Comparison of ENCODE assay signal across 12 cellular contexts in genomic region chr15:67103432-67103831, GRCh38. TPM values are rescaled to one million over a fixed set of nuclear protein-coding genes. Genes with fewer than 3 reads are reported as not detected.
DNase-seq lines count a peak whose midpoint lies in the region; ATAC-seq and TF ChIP-seq lines count a peak whose summit lies in the region.
"Had no signal": no experiment of that assay in that cellular context is flagged by ENCODE, and none has a peak within 500 bp of the region (broad histone marks: within the 10 kb centered on the region; RNA-seq: fewer than 3 reads in every experiment).

No MANE protein-coding gene starts in this region.

- H3K9ac ChIP-seq in DND-41 (ENCODE audit: low read depth, low read length): no peak overlapping the region

- DNase-seq in AG04450 (ENCODE audit: low read depth, low spot score) (no peak), DND-41 (no peak), dedifferentiated amniotic fluid mesenchymal stem cell (ENCODE audit: extremely low spot score) (no peak), hippocampal formation (lab: John Stamatoyannopoulos, UW) (no peak)
- no peak for DNase-seq in activated naive CD8-positive, alpha-beta T cell treated with anti-CD3 and anti-CD28 coated beads for 36 hours
- no peak for DNase-seq in naive thymus-derived CD8-positive, alpha-beta T cell
- DNase-seq in stimulated activated CD8-positive, alpha-beta memory T cell treated with anti-CD3 and anti-CD28 coated beads, Interleukin-4, amount 100 ng/mL, for 48 hours: no peak
- DNase-seq: COR-L47, NCI-H1417 had no signal

- ATAC-seq in DND-41 (ENCODE audit: insufficient read depth, low read depth) (0 out of 3 replicates have a peak, but pooled peaks have one; percentile 14), GM21381 (IDR thresholded peaks at IDR 0.05; ENCODE audit: unreplicated experiment) (no peak)
- no peak for ATAC-seq in naive thymus-derived CD8-positive, alpha-beta T cell
- ATAC-seq: GM23338 had no signal

- H3K4me1 ChIP-seq in DND-41 (ENCODE audit: insufficient read depth, low read length): peaks cover 12% of the 10 kb centered on the region

- peaks cover 57% of the 10 kb centered on the region for H3K4me1 Mint-ChIP-seq in activated naive CD8-positive, alpha-beta T cell treated with anti-CD3 and anti-CD28 coated beads for 36 hours
- H3K4me1 Mint-ChIP-seq in naive thymus-derived CD8-positive, alpha-beta T cell: peaks cover 22 to 33% (median 25%) of the 10 kb centered on the region in 4 donors

- H3K36me3 Mint-ChIP-seq in activated naive CD8-positive, alpha-beta T cell treated with anti-CD3 and anti-CD28 coated beads for 36 hours: peaks cover 20% of the 10 kb centered on the region
- no peaks in the 10 kb centered on the region for H3K36me3 Mint-ChIP-seq in naive thymus-derived CD8-positive, alpha-beta T cell

- no peaks in the 10 kb centered on the region for H3K27me3 ChIP-seq in AG04450 (ENCODE audit: control insufficient read depth, insufficient read depth, low read length)
- peaks cover 24% of the 10 kb centered on the region for H3K27me3 ChIP-seq in DND-41 (ENCODE audit: insufficient read depth, low read length, poor library complexity)
- H3K27me3 ChIP-seq: neutrophil had no signal

- CTCF ChIA-PET in AG04450 (lab: Charles Lee): no interaction called here

- H3K36me3 ChIP-seq in DND-41 (ENCODE audit: insufficient read depth, low read length): no peaks in the 10 kb centered on the region
- H3K36me3 ChIP-seq: neutrophil had no signal

- H3K27me3 Mint-ChIP-seq in activated naive CD8-positive, alpha-beta T cell treated with anti-CD3 and anti-CD28 coated beads for 36 hours: no peaks in the 10 kb centered on the region
- no peaks in the 10 kb centered on the region for H3K27me3 Mint-ChIP-seq in naive thymus-derived CD8-positive, alpha-beta T cell

- H3K4me3 ChIP-seq in AG04450 (ENCODE audit: low read depth, low read length) (no peak overlapping the region), DND-41 (ENCODE audit: low read depth in 1 of 2, low read length in 2 of 2) (no peak overlapping the region)
- H3K4me3 ChIP-seq: GM23338 had no signal

- POLR2A ChIA-PET in AG04450 (lab: Yijun Ruan, JAX): interaction anchor here (0.6 kb wide), 2 partner anchors 21 to 25 kb away, joined by 3 read pairs; no protein-coding TSS in a partner anchor
- POLR2A ChIA-PET in naive thymus-derived CD8-positive, alpha-beta T cell (lab: Charles Lee): interaction anchor here (0.8 to 2.7 kb wide), 9 partner anchors 17 to 38 kb away, joined by 3 to 13 read pairs (median 4); partner anchors contain the start of gene SMAD3

- H3K9me3 ChIP-seq in AG04450 (ENCODE audit: control insufficient read depth, insufficient read depth, low read length) (no peaks in the 10 kb centered on the region), DND-41 (ENCODE audit: insufficient read depth, low read length, severe bottlenecking) (no peaks in the 10 kb centered on the region)
- H3K9me3 ChIP-seq: neutrophil had no signal

- peak overlapping the region; percentile 28; the same call in 1 of the 2 replicates for H3K4me2 ChIP-seq in DND-41 (ENCODE audit: insufficient read depth, low read length)
- H3K4me2 ChIP-seq: GM23338 had no signal

- H3K79me2 ChIP-seq in DND-41 (ENCODE audit: insufficient read depth, low read length): no peaks in the 10 kb centered on the region

- TF ChIP-seq CTCF in AG04450 (IDR thresholded peaks at IDR 0.05; ENCODE audit: low read depth, low read length) (no peak), DND-41 (IDR thresholded peaks at IDR 0.05; ENCODE audit: borderline replicate concordance, extremely low read depth, low read length, poor library complexity, severe bottlenecking) (no peak)

- H3K4me3 Mint-ChIP-seq in activated naive CD8-positive, alpha-beta T cell treated with anti-CD3 and anti-CD28 coated beads for 36 hours: peak overlapping the region; percentile 49
- peak overlapping the region in 5 of 10 donors; percentile 72 to 81 (median 75) for H3K4me3 Mint-ChIP-seq in naive thymus-derived CD8-positive, alpha-beta T cell
- H3K4me3 Mint-ChIP-seq: GM23338 had no signal

- no peak overlapping the region for H2AFZ ChIP-seq in DND-41 (ENCODE audit: low read depth, low read length)
- H2AFZ ChIP-seq: GM23338 had no signal

- H4K20me1 ChIP-seq in DND-41 (ENCODE audit: insufficient read depth, low read length): no peaks in the 10 kb centered on the region

- no peak overlapping the region for H3K27ac Mint-ChIP-seq in activated naive CD8-positive, alpha-beta T cell treated with anti-CD3 and anti-CD28 coated beads for 36 hours
- H3K27ac Mint-ChIP-seq in naive thymus-derived CD8-positive, alpha-beta T cell: peak overlapping the region in 7 of 10 donors; percentile 11 to 79 (median 71)
- H3K27ac Mint-ChIP-seq: GM23338 had no signal

- H3K27ac ChIP-seq in AG04450 (ENCODE audit: low read depth, low read length): peak overlapping the region; percentile 98
- no peak overlapping the region for H3K27ac ChIP-seq in DND-41 (ENCODE audit: low read length)
- H3K27ac ChIP-seq: neutrophil had no signal

- no peaks in the 10 kb centered on the region for H3K9me3 Mint-ChIP-seq in activated naive CD8-positive, alpha-beta T cell treated with anti-CD3 and anti-CD28 coated beads for 36 hours
- no peaks in the 10 kb centered on the region for H3K9me3 Mint-ChIP-seq in naive thymus-derived CD8-positive, alpha-beta T cell
- H3K9me3 Mint-ChIP-seq: GM23338 had no signal

RNA-seq across cellular contexts. Expression of gene SMAD3, which starts 38.0 kb away (rescaled TPM):
- 115 and 138 TPM in 2 replicates for polyA plus RNA-seq in AG04450 (2011; rRNA removed)
- polyA minus RNA-seq in AG04450 (2011; rRNA and poly(A)+ RNA removed): 168 and 203 TPM in 2 replicates
- 10 to 100 TPM; 15.7 to 16.4 TPM for total RNA-seq in activated naive CD8-positive, alpha-beta T cell treated with anti-CD3 and anti-CD28 coated beads for 36 hours
- 10 to 100 TPM; 53.1 to 55.4 TPM for total RNA-seq in naive thymus-derived CD8-positive, alpha-beta T cell
- 1 to 10 TPM in 2 of 3 donors, under 1 TPM in 1; 0.57 to 4.2 (median 1.7) TPM for polyA plus RNA-seq in naive thymus-derived CD8-positive, alpha-beta T cell
